19 cellular contexts compared by ENCODE assay signal in genomic region chr1:178916448-178917174, GRCh38. TPM values are rescaled to one million over a fixed set of nuclear protein-coding genes. Genes with fewer than 3 reads are reported as not detected.
DNase-seq lines count a peak whose midpoint lies in the region; ATAC-seq and TF ChIP-seq lines count a peak whose summit lies in the region.
"Had no signal": no experiment of that assay in that cellular context is flagged by ENCODE, and none has a peak within 500 bp of the region (broad histone marks: within the 10 kb centered on the region; RNA-seq: fewer than 3 reads in every experiment).

No MANE protein-coding gene starts in this region.

- H3K27me3 Mint-ChIP-seq in activated CD4-positive, alpha-beta memory T cell treated with anti-CD3 and anti-CD28 coated beads for 36 hours: no peaks in the 10 kb centered on the region
- H3K27me3 Mint-ChIP-seq in activated T-cell treated with anti-CD3 and anti-CD28 coated beads, Interleukin-2, amount 50 U/mL, for 24 hours: no peaks in the 10 kb centered on the region
- H3K27me3 Mint-ChIP-seq: naive thymus-derived CD8-positive, alpha-beta T cell; stimulated activated naive CD8-positive, alpha-beta T cell treated with anti-CD3 and anti-CD28 coated beads, Interleukin-15, Interleukin-2, amounts not matched to agents 100 ng/mL and 50 ng/mL, for 24 hours had no signal

- POLR2A ChIA-PET in activated CD4-positive, alpha-beta memory T cell treated with anti-CD3 and anti-CD28 coated beads for 36 hours (lab: Charles Lee): no interaction called here

- peaks cover 17% of the 10 kb centered on the region for H3K36me3 Mint-ChIP-seq in activated CD4-positive, alpha-beta memory T cell treated with anti-CD3 and anti-CD28 coated beads for 36 hours
- H3K36me3 Mint-ChIP-seq in activated T-cell treated with anti-CD3 and anti-CD28 coated beads, Interleukin-2, amount 50 U/mL, for 24 hours (ENCODE audit: low read depth): peaks cover 28% of the 10 kb centered on the region

- no peak overlapping the region for H3K27ac Mint-ChIP-seq in activated CD4-positive, alpha-beta memory T cell treated with anti-CD3 and anti-CD28 coated beads for 36 hours
- no peak overlapping the region for H3K27ac Mint-ChIP-seq in activated T-cell treated with anti-CD3 and anti-CD28 coated beads, Interleukin-2, amount 50 U/mL, for 24 hours
- H3K27ac Mint-ChIP-seq: CD8-positive, alpha-beta T cell; stimulated activated naive CD8-positive, alpha-beta T cell treated with anti-CD3 and anti-CD28 coated beads, Interleukin-15, Interleukin-2, amounts not matched to agents 100 ng/mL and 50 ng/mL, for 24 hours had no signal

- H3K4me1 Mint-ChIP-seq in activated CD4-positive, alpha-beta memory T cell treated with anti-CD3 and anti-CD28 coated beads for 36 hours (ENCODE audit: low read depth): no peaks in the 10 kb centered on the region
- no peaks in the 10 kb centered on the region for H3K4me1 Mint-ChIP-seq in activated T-cell treated with anti-CD3 and anti-CD28 coated beads, Interleukin-2, amount 50 U/mL, for 24 hours (ENCODE audit: low read depth)
- H3K4me1 Mint-ChIP-seq: naive thymus-derived CD8-positive, alpha-beta T cell had no signal

- no peak overlapping the region for H3K4me3 Mint-ChIP-seq in activated CD4-positive, alpha-beta memory T cell treated with anti-CD3 and anti-CD28 coated beads for 36 hours
- no peak overlapping the region for H3K4me3 Mint-ChIP-seq in activated T-cell treated with anti-CD3 and anti-CD28 coated beads, Interleukin-2, amount 50 U/mL, for 24 hours
- H3K4me3 Mint-ChIP-seq: CD8-positive, alpha-beta T cell; naive thymus-derived CD8-positive, alpha-beta T cell; stimulated activated naive CD8-positive, alpha-beta T cell treated with anti-CD3 and anti-CD28 coated beads, Interleukin-15, Interleukin-2, amounts not matched to agents 100 ng/mL and 50 ng/mL, for 24 hours had no signal

- ATAC-seq in GM18868 (IDR thresholded peaks at IDR 0.05; ENCODE audit: unreplicated experiment): peak; percentile 48
- ATAC-seq in HG02852 (IDR thresholded peaks at IDR 0.05; ENCODE audit: unreplicated experiment): peak; percentile 56
- ATAC-seq in omental fat pad (ENCODE audit: low FRiP score): peak; percentile 53
- no peak for ATAC-seq in HG02840 (IDR thresholded peaks at IDR 0.05; ENCODE audit: low FRiP score, unreplicated experiment)
- ATAC-seq: CD8-positive, alpha-beta T cell; gastroesophageal sphincter; naive thymus-derived CD8-positive, alpha-beta T cell; Right ventricle myocardium inferior had no signal

- no peak for TF ChIP-seq CTCF in omental fat pad (IDR thresholded peaks at IDR 0.05)

- CTCF ChIA-PET in activated CD4-positive, alpha-beta memory T cell treated with anti-CD3 and anti-CD28 coated beads for 36 hours (lab: Charles Lee): no interaction called here

- DNase-seq in astrocyte of the hippocampus (ENCODE audit: low read depth, low spot score): peak; percentile 29
- no peak for DNase-seq in omental fat pad (ENCODE audit: low spot score)
- no peak for DNase-seq in NCI-H187 (lab: John Stamatoyannopoulos, UW)
- DNase-seq in activated CD4-positive, alpha-beta memory T cell treated with anti-CD3 and anti-CD28 coated beads for 36 hours: no peak
- no peak for DNase-seq in activated T-cell treated with anti-CD3 and anti-CD28 coated beads, Interleukin-2, amount 50 U/mL, for 24 hours
- DNase-seq: activated effector memory CD4-positive, alpha-beta T cell treated with anti-CD3 and anti-CD28 coated beads, Interleukin-2, amount 50 U/mL, for 16 hours; CD8-positive, alpha-beta T cell; colonic mucosa; naive thymus-derived CD8-positive, alpha-beta T cell; NCI-H446; T-helper 1 cell; WERI-Rb-1 had no signal

- no peaks in the 10 kb centered on the region for H3K9me3 Mint-ChIP-seq in activated CD4-positive, alpha-beta memory T cell treated with anti-CD3 and anti-CD28 coated beads for 36 hours
- no peaks in the 10 kb centered on the region for H3K9me3 Mint-ChIP-seq in activated T-cell treated with anti-CD3 and anti-CD28 coated beads, Interleukin-2, amount 50 U/mL, for 24 hours
- H3K9me3 Mint-ChIP-seq: CD8-positive, alpha-beta T cell; naive thymus-derived CD8-positive, alpha-beta T cell; stimulated activated naive CD8-positive, alpha-beta T cell treated with anti-CD3 and anti-CD28 coated beads, Interleukin-15, Interleukin-2, amounts not matched to agents 100 ng/mL and 50 ng/mL, for 24 hours had no signal

- intact Hi-C loops in activated CD4-positive, alpha-beta memory T cell treated with anti-CD3 and anti-CD28 coated beads for 36 hours (cut with micrococcal nuclease): no loop called here

RNA-seq across cellular contexts. Expression of gene ANGPTL1, which starts 45.7 kb away (rescaled TPM):
- total RNA-seq in omental fat pad: 100 to 1,000 TPM in 2 of 4 donors, 10 to 100 TPM in 2; 26.1 to 154 (median 88.3) TPM
- not detected for total RNA-seq in activated CD4-positive, alpha-beta memory T cell treated with anti-CD3 and anti-CD28 coated beads for 36 hours
- total RNA-seq: activated CD8-positive, alpha-beta memory T cell treated with anti-CD3 and anti-CD28 coated beads for 36 hours; CD8-positive, alpha-beta T cell; naive thymus-derived CD8-positive, alpha-beta T cell had no signal

Comparison
In these comparisons a context has a peak if more than half of its experiments do, and no peak if none do; other contexts are left out.
1. RNA of gene ANGPTL1, which starts 45.7 kb away (total RNA-seq): 26.1 to 154 TPM in omental fat pad; not detected in activated CD4-positive, alpha-beta memory T cell treated with anti-CD3 and anti-CD28 coated beads for 36 hours; every median in the first group is over 10 times any median in the second.